Comparison of ENCODE assay signal across 37 cellular contexts in the genomic region with DNA sequence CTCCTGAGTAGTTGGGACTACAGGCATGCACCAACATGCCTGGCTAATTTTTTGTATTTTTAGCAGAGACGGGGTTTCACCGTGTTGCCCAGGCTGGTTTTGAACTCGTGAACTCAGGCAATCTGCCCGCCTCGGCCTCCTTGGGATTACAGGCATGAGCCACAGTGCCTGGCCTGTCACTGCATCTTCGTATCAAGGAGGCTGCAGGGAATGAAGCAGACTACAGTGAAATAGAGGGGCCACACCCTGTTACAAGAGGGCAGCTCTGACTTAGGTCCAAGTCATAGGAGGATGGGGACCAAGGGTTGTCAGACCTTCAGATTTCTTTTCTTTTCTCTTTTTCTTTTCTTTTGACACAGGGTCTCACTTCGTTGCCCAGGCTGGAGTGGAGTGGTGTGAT. TPM values are rescaled to one million over a fixed set of nuclear protein-coding genes. Genes with fewer than 3 reads are reported as not detected.
"Had no signal": no experiment of that assay in that cellular context is flagged by ENCODE, and none has a peak within 500 bp of the region (broad histone marks: within the 10 kb centered on the region; RNA-seq: fewer than 3 reads in every experiment).

No MANE protein-coding gene starts in this region.

- FAIRE-seq: bronchial epithelial cell, K562 had no signal

- ATAC-seq: activated T-cell treated with anti-CD3 and anti-CD28 coated beads, Interleukin-2, amount 50 U/mL, for 4 hours; K562; PC-3 had no signal

- H3K36me3 Mint-ChIP-seq: activated CD4-positive, alpha-beta memory T cell treated with anti-CD3 and anti-CD28 coated beads for 36 hours; activated naive CD4-positive, alpha-beta T cell treated with anti-CD3 and anti-CD28 coated beads, Interleukin-2, amount 50 U/mL, for 72 hours; brain had no signal

- DNase-seq: activated B cell treated with CpG ODN at 0.5 μM for 24 hours; activated CD4-positive, alpha-beta memory T cell treated with anti-CD3 and anti-CD28 coated beads for 36 hours; activated CD4-positive, alpha-beta T cell treated with anti-CD3 and anti-CD28 coated beads for 4 hours; activated CD4-positive, alpha-beta T cell treated with anti-CD3 and anti-CD28 coated beads, Interleukin-2, amount 50 U/mL, for 1 hour; activated CD4-positive, CD25-positive, alpha-beta regulatory T cell treated with anti-CD3 and anti-CD28 coated beads, Interleukin-2, amount 50 U/mL, for 72 hours; activated CD8-positive, alpha-beta memory T cell treated with anti-CD3 and anti-CD28 coated beads, Interleukin-2, amount 50 U/mL, for 4 hours; activated gamma-delta T cell treated with Interleukin-2 at 50 U/mL for 16 hours; activated naive CD4-positive, alpha-beta T cell treated with anti-CD3 and anti-CD28 coated beads for 36 hours; activated T-cell treated with anti-CD3 and anti-CD28 coated beads for 4 hours; activated T-cell treated with anti-CD3 and anti-CD28 coated beads, Interleukin-2, amount 50 U/mL, for 4 hours; adrenal gland; anterior cingulate cortex; central memory CD4-positive, alpha-beta T cell; NCI-H1092 treated with DMSO at 0.1 percent for 48 hours; NCI-H1417; NCI-H146; NCI-H187 treated with DMSO at 0.1 percent for 48 hours; NCI-H2081; NCI-H2171 treated with DMSO at 0.1 percent for 48 hours; NCI-H2227 treated with DMSO at 0.1 percent for 48 hours; NCI-H446 treated with DMSO at 0.1 percent for 48 hours; NCI-H524 treated with DMSO at 0.1 percent for 48 hours; NCI-H748 treated with DMSO at 0.1 percent for 48 hours; NK-92 treated with Interleukin-12 subunit alpha and Interleukin-12 subunit beta, amount 100 ng/mL, for 24 hours; PC-3; Right ventricle myocardium superior; SW 1271; T-helper 1 cell; T-helper 2 cell; T-helper 9 cell had no signal

- H3K9me3 ChIP-seq: adrenal gland had no signal

- H3K36me3 ChIP-seq: adrenal gland had no signal

- H3K4me3 ChIP-seq: adrenal gland, K562 had no signal

- H3K4me1 Mint-ChIP-seq: activated B cell treated with CpG ODN at 0.5 μM for 24 hours had no signal

- H3K27ac ChIP-seq: adrenal gland, VCaP had no signal

- H3K27ac Mint-ChIP-seq: activated B cell treated with CpG ODN at 0.5 μM for 24 hours; activated CD4-positive, alpha-beta memory T cell treated with anti-CD3 and anti-CD28 coated beads for 36 hours; activated naive CD4-positive, alpha-beta T cell treated with anti-CD3 and anti-CD28 coated beads for 36 hours; activated naive CD4-positive, alpha-beta T cell treated with anti-CD3 and anti-CD28 coated beads, Interleukin-2, amount 50 U/mL, for 72 hours; activated T-helper 1 cell treated with anti-CD3 and anti-CD28 coated beads, Interleukin-12 subunit alpha, Interleukin-12 subunit beta, Interleukin-2, Interleukin-4 antibody, amounts not matched to agents 30 ng/mL and 10 ng/mL and 1 ng/mL, durations not matched to agents 14 hours and 24 hours and 36 hours had no signal

- H3K27me3 ChIP-seq: adrenal gland had no signal

- H3K9me3 Mint-ChIP-seq: activated B cell treated with CpG ODN at 0.5 μM for 24 hours; activated CD4-positive, alpha-beta memory T cell treated with anti-CD3 and anti-CD28 coated beads for 36 hours; activated naive CD4-positive, alpha-beta T cell treated with anti-CD3 and anti-CD28 coated beads for 36 hours; activated naive CD4-positive, alpha-beta T cell treated with anti-CD3 and anti-CD28 coated beads, Interleukin-2, amount 50 U/mL, for 72 hours; activated T-cell treated with anti-CD3 and anti-CD28 coated beads, Interleukin-2, amount 50 U/mL, for 4 hours; activated T-helper 1 cell treated with anti-CD3 and anti-CD28 coated beads, Interleukin-12 subunit alpha, Interleukin-12 subunit beta, Interleukin-2, Interleukin-4 antibody, amounts not matched to agents 30 ng/mL and 10 ng/mL and 1 ng/mL, durations not matched to agents 14 hours and 24 hours and 36 hours had no signal

- H3K27me3 Mint-ChIP-seq: activated B cell treated with CpG ODN at 0.5 μM for 24 hours; activated CD4-positive, alpha-beta memory T cell treated with anti-CD3 and anti-CD28 coated beads for 36 hours had no signal

- H3K4me3 Mint-ChIP-seq: activated B cell treated with CpG ODN at 0.5 μM for 24 hours; activated CD4-positive, alpha-beta memory T cell treated with anti-CD3 and anti-CD28 coated beads for 36 hours; activated naive CD4-positive, alpha-beta T cell treated with anti-CD3 and anti-CD28 coated beads for 36 hours; activated T-cell treated with anti-CD3 and anti-CD28 coated beads, Interleukin-2, amount 50 U/mL, for 4 hours; activated T-helper 1 cell treated with anti-CD3 and anti-CD28 coated beads, Interleukin-12 subunit alpha, Interleukin-12 subunit beta, Interleukin-2, Interleukin-4 antibody, amounts not matched to agents 30 ng/mL and 10 ng/mL and 1 ng/mL, durations not matched to agents 14 hours and 24 hours and 36 hours; brain had no signal

RNA-seq across cellular contexts. Expression of gene FA2H, which starts 28.7 kb away (rescaled TPM):
- total RNA-seq: activated naive CD4-positive, alpha-beta T cell treated with anti-CD3 and anti-CD28 coated beads, Interleukin-2, amount 50 U/mL, for 72 hours; activated T-helper 1 cell treated with anti-CD3 and anti-CD28 coated beads, Interleukin-12 subunit alpha, Interleukin-12 subunit beta, Interleukin-2, Interleukin-4 antibody, amounts not matched to agents 30 ng/mL and 10 ng/mL and 1 ng/mL, durations not matched to agents 14 hours and 24 hours and 36 hours; K562; M059J had no signal
- polyA plus RNA-seq: K562 had no signal
